9 cellular contexts compared by ENCODE assay signal in the genomic region with DNA sequence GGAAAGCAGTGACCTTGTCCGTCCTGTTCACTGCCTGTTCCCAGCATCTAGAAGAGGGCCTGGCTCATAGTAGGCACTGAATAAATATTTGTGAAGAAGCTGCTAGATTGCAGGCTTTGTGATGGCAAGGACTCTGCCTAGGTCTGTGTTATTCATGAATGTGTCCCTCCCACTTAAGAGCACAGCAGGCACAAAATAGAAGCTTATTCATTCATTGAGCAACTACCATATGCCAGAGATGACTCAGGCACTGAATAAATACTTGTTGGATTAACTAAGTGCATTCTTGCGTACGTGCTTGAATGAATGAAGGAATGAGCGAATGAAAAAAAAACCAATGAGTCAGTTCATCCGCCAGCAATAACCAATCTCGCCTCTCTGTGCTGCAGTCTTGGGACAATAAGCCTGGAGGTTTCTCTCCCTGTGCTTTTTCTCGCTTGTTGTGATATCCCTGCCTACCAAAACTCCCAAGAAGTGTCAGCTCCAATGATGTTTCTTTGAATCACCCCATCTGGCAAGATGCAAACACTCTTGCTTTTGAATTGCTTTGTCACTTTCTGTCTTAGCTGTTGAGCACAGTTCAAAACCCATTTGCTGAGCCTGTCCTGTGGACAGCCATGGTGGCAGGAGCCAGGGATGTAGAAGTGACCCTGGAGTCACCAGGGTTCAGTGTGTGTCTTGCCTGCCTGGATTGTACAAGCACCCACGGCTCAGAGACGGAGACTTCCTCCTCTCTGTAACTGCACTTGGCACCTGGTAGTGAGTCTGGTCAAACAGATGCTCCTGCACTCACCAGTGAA.
DNase-seq lines count a peak whose midpoint lies in the region; ATAC-seq and TF ChIP-seq lines count a peak whose summit lies in the region.
"Had no signal": no experiment of that assay in that cellular context is flagged by ENCODE, and none has a peak within 500 bp of the region (broad histone marks: within the 10 kb centered on the region; RNA-seq: fewer than 3 reads in every experiment).

No MANE protein-coding gene starts in this region.

- peaks cover 2% of the 10 kb centered on the region for H4K20me1 ChIP-seq in osteoblast (ENCODE audit: insufficient read depth, low read length)

- no peaks in the 10 kb centered on the region for H3K27me3 ChIP-seq in osteoblast (ENCODE audit: insufficient read depth, low read length)
- no peaks in the 10 kb centered on the region for H3K27me3 ChIP-seq in Peyer's patch

- H3K27ac Mint-ChIP-seq in activated naive CD8-positive, alpha-beta T cell treated with anti-CD3 and anti-CD28 coated beads for 36 hours, result no peak overlapping the region
- H3K27ac Mint-ChIP-seq: activated T-cell treated with anti-CD3 and anti-CD28 coated beads, Interleukin-2, amount 50 U/mL, for 24 hours had no signal

- TF ChIP-seq POLR2A in Peyer's patch (IDR thresholded peaks at IDR 0.05), result no peak

- ATAC-seq in HG02588 (IDR thresholded peaks at IDR 0.05; ENCODE audit: unreplicated experiment), result no peak

- no peak overlapping the region for H3K4me3 Mint-ChIP-seq in activated naive CD8-positive, alpha-beta T cell treated with anti-CD3 and anti-CD28 coated beads for 36 hours
- H3K4me3 Mint-ChIP-seq: activated T-cell treated with anti-CD3 and anti-CD28 coated beads, Interleukin-2, amount 50 U/mL, for 24 hours had no signal

- H3K4me1 ChIP-seq in osteoblast (ENCODE audit: insufficient read depth, low read length), result peaks cover 37% of the 10 kb centered on the region
- H3K4me1 ChIP-seq in Peyer's patch, result no peaks in the 10 kb centered on the region

- H3K36me3 ChIP-seq in osteoblast (ENCODE audit: insufficient read depth, low read length), result no peaks in the 10 kb centered on the region
- H3K36me3 ChIP-seq in Peyer's patch, result no peaks in the 10 kb centered on the region

- no peaks in the 10 kb centered on the region for H3K79me2 ChIP-seq in osteoblast (ENCODE audit: insufficient read depth, low read length)

- DNase-seq in ELF-1 (ENCODE audit: low read depth, low spot score), result peak; percentile 32
- DNase-seq in NCI-H2029 (lab: John Stamatoyannopoulos, UW), result peak; percentile 37
- peak; percentile 89 for DNase-seq in dedifferentiated amniotic fluid mesenchymal stem cell (ENCODE audit: extremely low spot score)
- DNase-seq in osteoblast (ENCODE audit: insufficient read length, low spot score, missing footprints), result peak; percentile 94
- no peak for DNase-seq in activated naive CD8-positive, alpha-beta T cell treated with anti-CD3 and anti-CD28 coated beads for 36 hours
- no peak for DNase-seq in Peyer's patch
- DNase-seq in ecto neural progenitor cell (ENCODE audit: low spot score), result no peak
- DNase-seq: activated T-cell treated with anti-CD3 and anti-CD28 coated beads, Interleukin-2, amount 50 U/mL, for 24 hours had no signal

- no peaks in the 10 kb centered on the region for H3K36me3 Mint-ChIP-seq in activated naive CD8-positive, alpha-beta T cell treated with anti-CD3 and anti-CD28 coated beads for 36 hours

- H3K4me1 Mint-ChIP-seq in activated naive CD8-positive, alpha-beta T cell treated with anti-CD3 and anti-CD28 coated beads for 36 hours, result no peaks in the 10 kb centered on the region

- no peaks in the 10 kb centered on the region for H3K9me3 ChIP-seq in osteoblast (ENCODE audit: low read depth, low read length)
- no peaks in the 10 kb centered on the region for H3K9me3 ChIP-seq in Peyer's patch

- TF ChIP-seq CTCF in osteoblast (IDR thresholded peaks at IDR 0.05; ENCODE audit: extremely low read depth, low read depth, low read length) (no peak), Peyer's patch (IDR thresholded peaks at IDR 0.05) (no peak)

- H3K27me3 Mint-ChIP-seq in activated naive CD8-positive, alpha-beta T cell treated with anti-CD3 and anti-CD28 coated beads for 36 hours, result peaks cover 31% of the 10 kb centered on the region

- peak overlapping the region; percentile 43 for H3K4me2 ChIP-seq in osteoblast (ENCODE audit: insufficient read depth, low read length)

- no peaks in the 10 kb centered on the region for H3K9me3 Mint-ChIP-seq in activated naive CD8-positive, alpha-beta T cell treated with anti-CD3 and anti-CD28 coated beads for 36 hours
- H3K9me3 Mint-ChIP-seq: activated T-cell treated with anti-CD3 and anti-CD28 coated beads, Interleukin-2, amount 50 U/mL, for 24 hours had no signal

- peak overlapping the region; percentile 11 for H2AFZ ChIP-seq in osteoblast (ENCODE audit: low read length)

- H3K4me3 ChIP-seq in osteoblast (ENCODE audit: insufficient read depth, low read length) (peak overlapping the region; percentile 12), Peyer's patch (no peak overlapping the region)

- peak overlapping the region; percentile 76 for H3K27ac ChIP-seq in osteoblast (ENCODE audit: low read depth, low read length)
- H3K27ac ChIP-seq in Peyer's patch, result no peak overlapping the region

Comparison
In these comparisons a context has a peak if more than half of its experiments do, and no peak if none do; other contexts are left out.
1. DNase-seq: peak in ELF-1 (single experiment), NCI-H2029 (single experiment), dedifferentiated amniotic fluid mesenchymal stem cell (single experiment) and osteoblast (single experiment); none in activated naive CD8-positive, alpha-beta T cell treated with anti-CD3 and anti-CD28 coated beads for 36 hours (single experiment), Peyer's patch (0 of 3) and ecto neural progenitor cell (single experiment).